1 cellular context compared by ENCODE assay signal in genomic region chr17:58328195-58329034, GRCh38.
A peak's percentile ranks its signal among the peaks of the same experiment; 100 is the strongest.
TF ChIP-seq lines count a peak whose summit lies in the region.

A gene with protein sequence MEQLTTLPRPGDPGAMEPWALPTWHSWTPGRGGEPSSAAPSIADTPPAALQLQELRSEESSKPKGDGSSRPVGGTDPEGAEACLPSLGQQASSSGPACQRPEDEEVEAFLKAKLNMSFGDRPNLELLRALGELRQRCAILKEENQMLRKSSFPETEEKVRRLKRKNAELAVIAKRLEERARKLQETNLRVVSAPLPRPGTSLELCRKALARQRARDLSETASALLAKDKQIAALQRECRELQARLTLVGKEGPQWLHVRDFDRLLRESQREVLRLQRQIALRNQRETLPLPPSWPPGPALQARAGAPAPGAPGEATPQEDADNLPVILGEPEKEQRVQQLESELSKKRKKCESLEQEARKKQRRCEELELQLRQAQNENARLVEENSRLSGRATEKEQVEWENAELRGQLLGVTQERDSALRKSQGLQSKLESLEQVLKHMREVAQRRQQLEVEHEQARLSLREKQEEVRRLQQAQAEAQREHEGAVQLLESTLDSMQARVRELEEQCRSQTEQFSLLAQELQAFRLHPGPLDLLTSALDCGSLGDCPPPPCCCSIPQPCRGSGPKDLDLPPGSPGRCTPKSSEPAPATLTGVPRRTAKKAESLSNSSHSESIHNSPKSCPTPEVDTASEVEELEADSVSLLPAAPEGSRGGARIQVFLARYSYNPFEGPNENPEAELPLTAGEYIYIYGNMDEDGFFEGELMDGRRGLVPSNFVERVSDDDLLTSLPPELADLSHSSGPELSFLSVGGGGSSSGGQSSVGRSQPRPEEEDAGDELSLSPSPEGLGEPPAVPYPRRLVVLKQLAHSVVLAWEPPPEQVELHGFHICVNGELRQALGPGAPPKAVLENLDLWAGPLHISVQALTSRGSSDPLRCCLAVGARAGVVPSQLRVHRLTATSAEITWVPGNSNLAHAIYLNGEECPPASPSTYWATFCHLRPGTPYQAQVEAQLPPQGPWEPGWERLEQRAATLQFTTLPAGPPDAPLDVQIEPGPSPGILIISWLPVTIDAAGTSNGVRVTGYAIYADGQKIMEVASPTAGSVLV (N-terminal part only) (minus strand): TSS chr17:58328795. CDS start chr17:58327920, 875 bp downstream.

TF ChIP-seq in HepG2, 621 proteins besides CTCF, POLR2A, EP300 and RAD21 (continued from another document):
- TF ChIP-seq ZNF407 (CRISPR knock-in tag; IDR thresholded peaks at IDR 0.05; ENCODE audit: not compliant biosample characterization) = no peak
- no peak for TF ChIP-seq KAT2B (IDR thresholded peaks at IDR 0.05; ENCODE audit: borderline replicate concordance, low read depth, low read length)
- 0 out of 2 replicates have a peak, but pooled peaks have one; percentile 25 for TF ChIP-seq MAFG (CRISPR knock-in tag; IDR thresholded peaks at IDR 0.05)
- peak; percentile 22 for TF ChIP-seq RBM39 (IDR thresholded peaks at IDR 0.05; ENCODE audit: low read depth, low read length, poor library complexity, severe bottlenecking)
- peak; percentile 20; the same call in 1 of the 2 replicates for TF ChIP-seq FOXK2 (IDR thresholded peaks at IDR 0.05)
- 0 out of 2 replicates have a peak, but pooled peaks have one; percentile 37 for TF ChIP-seq TRIM22 (IDR thresholded peaks at IDR 0.05)
- TF ChIP-seq ZNF646 (CRISPR knock-in tag; IDR thresholded peaks at IDR 0.05) = 0 out of 2 replicates have a peak, but pooled peaks have one; percentile 45
- peak; percentile 32; the same call in 1 of the 2 replicates for TF ChIP-seq MTF2 (CRISPR knock-in tag; IDR thresholded peaks at IDR 0.05; ENCODE audit: borderline replicate concordance)
- no peak for TF ChIP-seq ZNF670 (CRISPR knock-in tag; IDR thresholded peaks at IDR 0.05; ENCODE audit: borderline replicate concordance)
- 0 out of 2 replicates have a peak, but pooled peaks have one; percentile 21 for TF ChIP-seq SP2 (CRISPR knock-in tag; IDR thresholded peaks at IDR 0.05)
